ENCODE assay signal across 25 cellular contexts in genomic region chrX:124594017-124594651, GRCh38.
DNase-seq lines count a peak whose midpoint lies in the region; ATAC-seq and TF ChIP-seq lines count a peak whose summit lies in the region.
"Had no signal": no experiment of that assay in that cellular context is flagged by ENCODE, and none has a peak within 500 bp of the region (broad histone marks: within the 10 kb centered on the region; RNA-seq: fewer than 3 reads in every experiment).

No MANE protein-coding gene starts in this region.

- no peak overlapping the region for H3K4me2 ChIP-seq in H9 (ENCODE audit: insufficient read depth, insufficient read length, low read length)

- no peaks in the 10 kb centered on the region for H3K36me3 Mint-ChIP-seq in H9 (ENCODE audit: insufficient read depth in 1 of 3, low read depth in 3 of 3)
- H3K36me3 Mint-ChIP-seq: stimulated activated memory B cell treated with anti-CD40 and anti-IgM and Interleukin-4, amounts not matched to agents 10 μg/mL and 1 μg/mL and 100 μg/mL, for 72 hours had no signal

- H3K36me3 ChIP-seq in brain microvascular endothelial cell (replicated peaks) (no peaks in the 10 kb centered on the region), left lung (no peaks in the 10 kb centered on the region)
- H3K36me3 ChIP-seq: heart right ventricle, Peyer's patch, uterus had no signal

- no peak for TF ChIP-seq CTCF in H9 (conservative IDR thresholded peaks at IDR 0.05)
- TF ChIP-seq CTCF in brain microvascular endothelial cell (IDR thresholded peaks at IDR 0.05; ENCODE audit: low read depth, low read length, missing control alignments) = peak; percentile 5
- TF ChIP-seq CTCF in left lung (IDR thresholded peaks at IDR 0.05) = no peak

- no peak overlapping the region for H4K5ac ChIP-seq in H9 (ENCODE audit: insufficient read length, low read depth, low read length)

- no peaks in the 10 kb centered on the region for H3K79me1 ChIP-seq in H9 (ENCODE audit: insufficient read depth, low read depth, low read length, poor library complexity, severe bottlenecking)

- no peak overlapping the region for H3K4me3 ChIP-seq in brain microvascular endothelial cell (ENCODE audit: low read depth, low read length)
- no peak overlapping the region for H3K4me3 ChIP-seq in left lung
- H3K4me3 ChIP-seq: heart right ventricle, Peyer's patch, uterus had no signal

- intact Hi-C loops in left lung (cut with DNase I) = no loop called here

- no peaks in the 10 kb centered on the region for H4K20me1 ChIP-seq in H9 (ENCODE audit: control insufficient read depth, insufficient read depth, insufficient read length)

- no peak overlapping the region for H3K23ac ChIP-seq in H9 (ENCODE audit: insufficient read length, low read depth, low read length)

- H2BK120ac ChIP-seq in H9 (ENCODE audit: low read depth, low read length, poor library complexity, severe bottlenecking) = no peak overlapping the region

- no peak overlapping the region for H3K18ac ChIP-seq in H9 (ENCODE audit: insufficient read length, low read depth, low read length)

- H3K4me3 Mint-ChIP-seq in H9 = no peak overlapping the region
- H3K4me3 Mint-ChIP-seq: activated T-cell treated with anti-CD3 and anti-CD28 coated beads, Interleukin-2, amount 50 U/mL, for 4 hours; dendritic cell treated with granulocyte-macrophage colony-stimulating factor and Interleukin-4, amounts not matched to agents 40 ng/mL and 50 ng/mL, for 4 days; stimulated activated memory B cell treated with anti-CD40 and anti-IgM and Interleukin-4, amounts not matched to agents 10 μg/mL and 1 μg/mL and 100 μg/mL, for 72 hours had no signal

- no peak overlapping the region for H2BK12ac ChIP-seq in H9 (ENCODE audit: insufficient read length, low read depth, low read length)

- no peak overlapping the region for H4K8ac ChIP-seq in H9 (replicated peaks; ENCODE audit: insufficient read length, low read depth, low read length)

- no peak overlapping the region for H2BK15ac ChIP-seq in H9 (ENCODE audit: low read depth, low read length)

- H3K27me3 Mint-ChIP-seq in H9 (ENCODE audit: low read depth) = no peaks in the 10 kb centered on the region
- H3K27me3 Mint-ChIP-seq: dendritic cell treated with granulocyte-macrophage colony-stimulating factor and Interleukin-4, amounts not matched to agents 40 ng/mL and 50 ng/mL, for 4 days; stimulated activated memory B cell treated with anti-CD40 and anti-IgM and Interleukin-4, amounts not matched to agents 10 μg/mL and 1 μg/mL and 100 μg/mL, for 72 hours had no signal

- H3K27ac ChIP-seq in H9 (ENCODE audit: insufficient read length, low read depth, low read length) (no peak overlapping the region), brain microvascular endothelial cell (no peak overlapping the region), left lung (no peak overlapping the region)
- H3K27ac ChIP-seq: C4-2B, heart right ventricle, Peyer's patch, uterus had no signal

- H3K9me3 Mint-ChIP-seq in H9 = peaks cover 7 to 9% of the 10 kb centered on the region in 2 experiments
- H3K9me3 Mint-ChIP-seq: dendritic cell treated with granulocyte-macrophage colony-stimulating factor and Interleukin-4, amounts not matched to agents 40 ng/mL and 50 ng/mL, for 4 days had no signal

- in situ Hi-C loops in brain microvascular endothelial cell (cut with HindIII; ENCODE audit: low pct_ligation_motif_present, low sequenced_read_pairs) = no loop called here

- H3K23me2 ChIP-seq in H9 (ENCODE audit: insufficient read length, low read depth, low read length, poor library complexity, severe bottlenecking) = no peaks in the 10 kb centered on the region

- no peaks in the 10 kb centered on the region for H3K4me1 ChIP-seq in H9 (ENCODE audit: insufficient read depth, low read length)
- H3K4me1 ChIP-seq in left lung = no peaks in the 10 kb centered on the region
- H3K4me1 ChIP-seq: heart right ventricle, Peyer's patch, uterus had no signal

- H3K27me3 ChIP-seq in H9 (ENCODE audit: insufficient read depth, low read length) (no peaks in the 10 kb centered on the region), brain microvascular endothelial cell (replicated peaks) (no peaks in the 10 kb centered on the region), left lung (no peaks in the 10 kb centered on the region)
- H3K27me3 ChIP-seq: heart right ventricle, Peyer's patch, uterus had no signal

- no peaks in the 10 kb centered on the region for H3K79me2 ChIP-seq in H9 (ENCODE audit: insufficient read depth, low read length)

- H4K91ac ChIP-seq in H9 (ENCODE audit: insufficient read length, low read depth, low read length) = no peak overlapping the region

- H2AFZ ChIP-seq in H9 (ENCODE audit: low read length) = no peak overlapping the region

- ATAC-seq in left lung (peak; percentile 24), GM21576 (IDR thresholded peaks at IDR 0.05; ENCODE audit: unreplicated experiment) (no peak)
- ATAC-seq: activated T-cell treated with anti-CD3 and anti-CD28 coated beads, Interleukin-2, amount 50 U/mL, for 4 hours; heart right ventricle; stimulated activated memory B cell treated with anti-CD40 and anti-IgM and Interleukin-4, amounts not matched to agents 10 μg/mL and 1 μg/mL and 100 μg/mL, for 72 hours had no signal

- no peak overlapping the region for H2BK5ac ChIP-seq in H9 (ENCODE audit: insufficient read length, low read length)

- H3K4me1 Mint-ChIP-seq in H9 = no peaks in the 10 kb centered on the region
- H3K4me1 Mint-ChIP-seq: stimulated activated memory B cell treated with anti-CD40 and anti-IgM and Interleukin-4, amounts not matched to agents 10 μg/mL and 1 μg/mL and 100 μg/mL, for 72 hours had no signal

- WGBS in H9 (ENCODE audit: extremely low coverage, insufficient read length, low lambda C conversion rate) = no CpG with 5 or more reads among the region's 1 CpG

- no peak overlapping the region for H3K56ac ChIP-seq in H9 (ENCODE audit: insufficient read length, low read depth, low read length)

- H3K9ac ChIP-seq in H9 (ENCODE audit: extremely low read depth, insufficient read length, low read length) = no peak overlapping the region

- H3K4ac ChIP-seq in H9 (ENCODE audit: low read depth, low read length) = no peak overlapping the region

- H2AK5ac ChIP-seq in H9 (ENCODE audit: insufficient read length, low read length) = no peak overlapping the region

- no peak overlapping the region for H3K14ac ChIP-seq in H9 (ENCODE audit: insufficient read depth, low read length)

- no peak overlapping the region for H3T11ph ChIP-seq in H9 (ENCODE audit: low read length)

- H3K27ac Mint-ChIP-seq in H9 = peak overlapping the region in 2 of 3 experiments; percentile 73 to 76; a peak in 2 of 7 replicates
- H3K27ac Mint-ChIP-seq: dendritic cell treated with granulocyte-macrophage colony-stimulating factor and Interleukin-4, amounts not matched to agents 40 ng/mL and 50 ng/mL, for 4 days; stimulated activated memory B cell treated with anti-CD40 and anti-IgM and Interleukin-4, amounts not matched to agents 10 μg/mL and 1 μg/mL and 100 μg/mL, for 72 hours had no signal

- H2BK20ac ChIP-seq in H9 (ENCODE audit: low read depth, low read length, poor library complexity, severe bottlenecking) = no peak overlapping the region

- H3K9me3 ChIP-seq in H9 (ENCODE audit: control insufficient read depth, low read depth, low read length) (no peaks in the 10 kb centered on the region), left lung (no peaks in the 10 kb centered on the region)
- H3K9me3 ChIP-seq: heart right ventricle, Peyer's patch, uterus had no signal

- DNase-seq in COLO668 (lab: John Stamatoyannopoulos, UW; ENCODE audit: unreplicated experiment) (peak; percentile 39), H9 (no peak), brain microvascular endothelial cell (peak; percentile 0), left lung (no peak), NCI-H1694 treated with DMSO at 0.1 percent for 48 hours (lab: John Stamatoyannopoulos, UW) (no peak), amniotic stem cell (lab: John Stamatoyannopoulos, UW) (no peak)
- no peak for DNase-seq in stimulated activated naive CD4-positive, alpha-beta T cell (lab: John Stamatoyannopoulos, UW)
- DNase-seq: activated CD4-positive, alpha-beta T cell treated with anti-CD3 and anti-CD28 coated beads for 1 hour; activated CD8-positive, alpha-beta memory T cell treated with anti-CD3 and anti-CD28 coated beads for 24 hours; activated naive CD4-positive, alpha-beta T cell; activated T-cell treated with anti-CD3 and anti-CD28 coated beads, Interleukin-2, amount 50 U/mL, for 4 hours; amygdala; HCEC 1CT; heart right ventricle; NCI-H1436 treated with DMSO at 0.1 percent for 48 hours; NCI-H2227 treated with DMSO at 0.1 percent for 48 hours; NK-92 treated with Interleukin-12 subunit alpha and Interleukin-12 subunit beta, amount 100 ng/mL, for 24 hours; Peyer's patch; small intestine; stimulated activated CD4-positive, alpha-beta T cell treated with anti-CD3 and anti-CD28 coated beads, Interleukin-2, amount 100 ng/mL, for 24 hours; uterus had no signal

Comparison
In these comparisons a context has a peak if more than half of its experiments do, and no peak if none do; other contexts are left out.
1. DNase-seq: peak in COLO668 (single experiment) and brain microvascular endothelial cell (single experiment); none in H9 (single experiment), left lung (0 of 2), NCI-H1694 treated with DMSO at 0.1 percent for 48 hours (single experiment), amniotic stem cell (single experiment) and stimulated activated naive CD4-positive, alpha-beta T cell (0 of 6).